Comparison of ENCODE assay signal across 9 cellular contexts in genomic region chr17:72467841-72468653, GRCh38.
DNase-seq lines count a peak whose midpoint lies in the region; ATAC-seq and TF ChIP-seq lines count a peak whose summit lies in the region.
"Had no signal": no experiment of that assay in that cellular context is flagged by ENCODE, and none has a peak within 500 bp of the region (broad histone marks: within the 10 kb centered on the region; RNA-seq: fewer than 3 reads in every experiment).

No MANE protein-coding gene starts in this region.

- ATAC-seq in GM18517 (IDR thresholded peaks at IDR 0.05; ENCODE audit: unreplicated experiment): no peak
- ATAC-seq: natural killer cell treated with Interleukin-12 subunit alpha and Interleukin-12 subunit beta and Interleukin-15 and Interleukin-18, amount 100 ng/mL, for 72 hours had no signal

- peak overlapping the region; percentile 75 for H2AFZ ChIP-seq in GM23248

- H3K27me3 Mint-ChIP-seq in chondrocyte (ENCODE audit: low read depth): no peaks in the 10 kb centered on the region

- peak overlapping the region; percentile 27 for H3K27ac ChIP-seq in GM23248
- peak overlapping the region; percentile 28 for H3K27ac ChIP-seq in SJCRH30
- H3K27ac ChIP-seq in prostate gland: peak overlapping the region; percentile 86 to 92

- H3K4me1 ChIP-seq in GM23248 (ENCODE audit: insufficient read depth) (peaks cover 21% of the 10 kb centered on the region), SJCRH30 (peaks cover 31% of the 10 kb centered on the region), prostate gland (replicated peaks) (peaks cover 11% of the 10 kb centered on the region)

- peaks cover 22% of the 10 kb centered on the region for H3K4me1 Mint-ChIP-seq in chondrocyte (ENCODE audit: low read depth)

- in situ Hi-C loops in GM23248 (cut with MboI): no loop called here

- H3K36me3 ChIP-seq in GM23248 (ENCODE audit: low read depth) (no peaks in the 10 kb centered on the region), SJCRH30 (no peaks in the 10 kb centered on the region), prostate gland (no peaks in the 10 kb centered on the region)

- intact Hi-C loops in prostate gland (cut with DNase I): no loop called here

- peak overlapping the region; percentile 13 for H3K4me2 ChIP-seq in GM23248 (ENCODE audit: unreplicated experiment)

- H3K4me3 Mint-ChIP-seq in chondrocyte (ENCODE audit: unreplicated experiment): no peak overlapping the region
- H3K4me3 Mint-ChIP-seq: natural killer cell treated with Interleukin-12 subunit alpha and Interleukin-12 subunit beta and Interleukin-15 and Interleukin-18, amount 100 ng/mL, for 72 hours had no signal

- peaks cover 23% of the 10 kb centered on the region for H3F3A ChIP-seq in GM23248 (ENCODE audit: insufficient read depth)

- no peaks in the 10 kb centered on the region for H3K36me3 Mint-ChIP-seq in chondrocyte (ENCODE audit: low read depth)
- H3K36me3 Mint-ChIP-seq: natural killer cell treated with Interleukin-12 subunit alpha and Interleukin-12 subunit beta and Interleukin-15 and Interleukin-18, amount 100 ng/mL, for 72 hours had no signal

- no peaks in the 10 kb centered on the region for H3K9me2 ChIP-seq in GM23248 (ENCODE audit: insufficient read depth)

- H4K20me1 ChIP-seq in GM23248 (ENCODE audit: insufficient read depth): no peaks in the 10 kb centered on the region

- peaks cover 31% of the 10 kb centered on the region for H3K79me2 ChIP-seq in GM23248 (ENCODE audit: insufficient read depth)

- no peaks in the 10 kb centered on the region for H3K9me3 ChIP-seq in GM23248 (ENCODE audit: low read depth)
- H3K9me3 ChIP-seq in SJCRH30 (replicated peaks): no peaks in the 10 kb centered on the region
- H3K9me3 ChIP-seq in prostate gland: no peaks in the 10 kb centered on the region

- 32 to 35% methylated on average over 21 of the region's 21 CpGs for WGBS in GM23248 (ENCODE audit: low coverage in 1 of 2, low lambda C conversion rate in 2 of 2, missing lambda C conversion rate in 2 of 2), 2 experiments
- 29% methylated on average over 21 of the region's 21 CpGs for WGBS in prostate gland

- H3K4me3 ChIP-seq in GM23248: peak overlapping the region; percentile 32
- H3K4me3 ChIP-seq in SJCRH30: no peak overlapping the region
- H3K4me3 ChIP-seq in foreskin fibroblast (ENCODE audit: low read depth in 1 of 2, low read length in 2 of 2): no peak overlapping the region
- no peak overlapping the region for H3K4me3 ChIP-seq in prostate gland

- TF ChIP-seq CTCF in foreskin fibroblast (IDR thresholded peaks at IDR 0.05; ENCODE audit: low read depth, low read length) (no peak), prostate gland (IDR thresholded peaks at IDR 0.05) (peak in 1 of 4 experiments; percentile 45), chondrocyte (IDR thresholded peaks at IDR 0.05) (no peak)

- TF ChIP-seq POLR2A in prostate gland (IDR thresholded peaks at IDR 0.05): peak; percentile 29

- H3K27ac Mint-ChIP-seq in chondrocyte (ENCODE audit: unreplicated experiment): no peak overlapping the region
- H3K27ac Mint-ChIP-seq: natural killer cell treated with Interleukin-12 subunit alpha and Interleukin-12 subunit beta and Interleukin-15 and Interleukin-18, amount 100 ng/mL, for 72 hours had no signal

- H3K9ac ChIP-seq in GM23248: peak overlapping the region; percentile 68

- DNase-seq in GM23248: peak; percentile 53
- peak; percentile 55 to 70 for DNase-seq in SJCRH30
- DNase-seq in foreskin fibroblast: peak; percentile 38 to 58
- DNase-seq in prostate gland (ENCODE audit: low spot score): peak; percentile 96
- no peak for DNase-seq in activated CD8-positive, alpha-beta memory T cell treated with anti-CD3 and anti-CD28 coated beads for 24 hours
- no peak for DNase-seq in chondrocyte (ENCODE audit: low spot score)
- no peak for DNase-seq in activated naive CD4-positive, alpha-beta T cell treated with anti-CD3 and anti-CD28 coated beads, Interleukin-2, amount 50 U/mL, for 16 hours

- H3K9me3 Mint-ChIP-seq in chondrocyte (ENCODE audit: low read depth): no peaks in the 10 kb centered on the region
- H3K9me3 Mint-ChIP-seq: natural killer cell treated with Interleukin-12 subunit alpha and Interleukin-12 subunit beta and Interleukin-15 and Interleukin-18, amount 100 ng/mL, for 72 hours had no signal

- no peaks in the 10 kb centered on the region for H3K27me3 ChIP-seq in GM23248 (replicated peaks; ENCODE audit: insufficient read depth)
- no peaks in the 10 kb centered on the region for H3K27me3 ChIP-seq in SJCRH30
- no peaks in the 10 kb centered on the region for H3K27me3 ChIP-seq in prostate gland (replicated peaks; ENCODE audit: insufficient read depth)

Comparison
In these comparisons a context has a peak if more than half of its experiments do, and no peak if none do; other contexts are left out.
1. DNase-seq: peak in GM23248 (single experiment), SJCRH30 (2 of 2), foreskin fibroblast (2 of 2) and prostate gland (single experiment); none in activated CD8-positive, alpha-beta memory T cell treated with anti-CD3 and anti-CD28 coated beads for 24 hours (single experiment), chondrocyte (single experiment) and activated naive CD4-positive, alpha-beta T cell treated with anti-CD3 and anti-CD28 coated beads, Interleukin-2, amount 50 U/mL, for 16 hours (single experiment).
2. H3K27ac ChIP-seq: peak in every context shown above with its lines; median percentile 89 in prostate gland; 28 in SJCRH30; 27 in GM23248.